17 cellular contexts compared by ENCODE assay signal in genomic region chr17:17612085-17613022, GRCh38.
"Had no signal": no experiment of that assay in that cellular context is flagged by ENCODE, and none has a peak within 500 bp of the region (broad histone marks: within the 10 kb centered on the region; RNA-seq: fewer than 3 reads in every experiment).

No MANE protein-coding gene starts in this region.

- H3K36me3 Mint-ChIP-seq: naive B cell had no signal

- H3K27ac Mint-ChIP-seq: activated T-cell treated with anti-CD3 and anti-CD28 coated beads, Interleukin-2, amount 50 U/mL, for 72 hours; mesothelial cell of epicardium; T-helper 2 cell treated with Interferon-gamma antibody and Interleukin-4, amounts not matched to agents 5 μg/mL and 100 μg/mL, for 36 hours had no signal

- H3K27ac ChIP-seq: cardiac muscle cell, colonic mucosa, left lung, stomach, uterus had no signal

- DNase-seq: activated CD4-positive, alpha-beta T cell treated with anti-CD3 and anti-CD28 coated beads, Interleukin-2, amount 50 U/mL, for 4 hours; activated CD4-positive, CD25-positive, alpha-beta regulatory T cell treated with anti-CD3 and anti-CD28 coated beads, Interleukin-2, amount 50 U/mL, for 72 hours; activated T-cell treated with anti-CD3 and anti-CD28 coated beads, Interleukin-2, amount 50 U/mL, for 72 hours; colonic mucosa; effector memory CD4-positive, alpha-beta T cell; left lung; naive B cell; small intestine; stomach; uterus had no signal

- H3K27me3 ChIP-seq: cardiac muscle cell, colonic mucosa, heart left ventricle, left lung, stomach, uterus had no signal

- H3K4me3 Mint-ChIP-seq: activated T-cell treated with anti-CD3 and anti-CD28 coated beads, Interleukin-2, amount 50 U/mL, for 72 hours; mesothelial cell of epicardium; T-helper 2 cell treated with Interferon-gamma antibody and Interleukin-4, amounts not matched to agents 5 μg/mL and 100 μg/mL, for 36 hours had no signal

- FAIRE-seq: astrocyte, frontal cortex, islet of Langerhans, small intestine had no signal

- H3K4me3 ChIP-seq: cardiac muscle cell, colonic mucosa, heart left ventricle, left lung, stomach, uterus had no signal

- H3K36me3 ChIP-seq: cardiac muscle cell, colonic mucosa, heart left ventricle, left lung, stomach, uterus had no signal

- H3K9me3 ChIP-seq: colonic mucosa, heart left ventricle, left lung, stomach, uterus had no signal

- H3K4me1 ChIP-seq: colonic mucosa, left lung, stomach, uterus had no signal
